1 cellular context compared by ENCODE assay signal in the genomic region with DNA sequence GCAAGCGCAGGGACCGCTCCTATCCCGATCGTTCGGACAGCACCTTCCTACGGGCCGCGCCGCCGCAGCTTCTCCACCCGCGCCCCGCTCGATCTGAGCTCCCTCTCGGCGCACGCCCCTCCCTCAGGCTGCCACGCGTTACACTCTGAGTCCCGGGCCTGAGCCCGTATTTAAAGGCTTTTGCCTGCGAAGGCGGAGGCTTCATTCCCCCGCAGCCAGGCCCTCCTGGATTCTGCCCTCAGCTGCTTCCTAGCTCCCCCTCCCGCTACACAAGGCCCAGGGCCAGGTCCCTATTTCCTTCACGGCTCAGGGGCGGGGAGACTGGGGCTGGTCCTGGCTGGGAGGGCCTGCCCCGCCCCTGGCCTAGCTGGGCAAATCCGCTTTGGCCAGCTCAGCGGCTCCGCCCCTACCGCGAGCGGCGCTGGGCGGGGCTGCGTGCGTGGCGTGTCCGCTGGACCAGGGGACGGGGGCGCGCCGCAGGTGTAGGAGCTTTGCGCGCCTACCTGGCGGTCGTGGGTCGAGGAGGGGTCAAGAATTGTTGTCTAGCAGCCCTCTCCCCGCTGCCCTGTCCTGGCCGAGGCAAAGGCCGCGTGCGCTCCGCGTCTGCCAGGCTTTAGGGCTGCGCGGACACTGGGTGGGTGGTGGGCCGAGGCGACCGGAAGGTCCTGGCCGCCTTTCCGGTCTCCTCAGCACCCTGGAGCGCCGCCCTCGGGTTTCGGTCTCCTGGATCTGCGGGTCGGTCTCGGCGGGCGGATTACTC.
TF ChIP-seq lines count a peak whose summit lies in the region.

UGDH (minus strand) TSS at position 144 of the 760 bp plus-strand sequence. CDS start 5,927 bp downstream, outside the sequence.

TF ChIP-seq in A549, 52 proteins besides CTCF, POLR2A, EP300 and RAD21 (continued from another document):
- no peak for TF ChIP-seq E2F6 (IDR thresholded peaks at IDR 0.05; ENCODE audit: borderline replicate concordance, low read depth)
- no peak for TF ChIP-seq NR3C1 (IDR thresholded peaks at IDR 0.05)
- no peak for TF ChIP-seq NFE2L2 (conservative IDR thresholded peaks at IDR 0.05; ENCODE audit: low read length)
- peak; percentile 41; the same call in 1 of the 2 replicates for TF ChIP-seq PHF8 (IDR thresholded peaks at IDR 0.05; ENCODE audit: borderline replicate concordance, low read depth)
- no peak for TF ChIP-seq MAFK (IDR thresholded peaks at IDR 0.05; ENCODE audit: partially characterized antibody)
- TF ChIP-seq ZSCAN20 (CRISPR knock-in tag; IDR thresholded peaks at IDR 0.05), result no peak
- no peak for TF ChIP-seq ZFP36 (IDR thresholded peaks at IDR 0.05; ENCODE audit: borderline replicate concordance, partially characterized antibody)
- TF ChIP-seq MYC (IDR thresholded peaks at IDR 0.05; ENCODE audit: borderline replicate concordance, low read length), result peak; percentile 76
- TF ChIP-seq ZNF302 (CRISPR knock-in tag; IDR thresholded peaks at IDR 0.05), result no peak
- TF ChIP-seq SREBF2 (IDR thresholded peaks at IDR 0.05), result no peak
- peak; percentile 83 to 98; a peak in 4 of 5 replicates for TF ChIP-seq JUN (IDR thresholded peaks at IDR 0.05)
- no peak for TF ChIP-seq CEBPB (IDR thresholded peaks at IDR 0.05)
- no peak for TF ChIP-seq ZC3H11A (IDR thresholded peaks at IDR 0.05)
- TF ChIP-seq TFCP2L1 (CRISPR knock-in tag; IDR thresholded peaks at IDR 0.05), result peak; percentile 93; the same call in 1 of the 2 replicates
- no peak for TF ChIP-seq HES2 (IDR thresholded peaks at IDR 0.05)
